Comparison of ENCODE assay signal across 23 cellular contexts in the genomic region with DNA sequence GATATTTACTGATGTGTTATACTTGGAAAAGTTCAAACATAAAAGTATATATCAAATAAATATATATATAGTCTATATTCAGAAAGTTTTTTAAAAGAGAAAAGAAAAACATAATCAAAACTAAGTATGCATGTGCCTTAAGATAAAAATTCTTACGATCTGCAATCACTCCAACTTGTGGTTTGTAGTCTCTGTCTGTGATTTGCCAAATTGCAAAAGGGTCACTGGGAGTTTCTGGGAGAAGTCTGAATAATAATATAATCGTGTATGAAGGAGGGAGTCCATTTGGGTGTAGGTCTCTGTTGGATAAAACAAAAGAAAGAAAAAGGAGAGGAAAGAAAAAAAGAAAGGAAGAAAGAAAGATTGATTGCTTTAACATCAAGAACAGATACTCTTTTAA.
DNase-seq lines count a peak whose midpoint lies in the region; ATAC-seq, FAIRE-seq and TF ChIP-seq lines count a peak whose summit lies in the region.
"Had no signal": no experiment of that assay in that cellular context is flagged by ENCODE, and none has a peak within 500 bp of the region (broad histone marks: within the 10 kb centered on the region; RNA-seq: fewer than 3 reads in every experiment).

No MANE protein-coding gene starts in this region.

- H2AFZ ChIP-seq in fibroblast of lung (ENCODE audit: low read length) = no peak overlapping the region
- H2AFZ ChIP-seq: GM23338 had no signal

- H3K4me1 ChIP-seq in fibroblast of lung (ENCODE audit: control insufficient read depth, extremely low read depth, insufficient read depth, low read length) = peaks cover 17% of the 10 kb centered on the region

- peaks cover 1% of the 10 kb centered on the region for H3K79me2 ChIP-seq in fibroblast of lung (ENCODE audit: control insufficient read depth, insufficient read depth, low read length)

- no peak overlapping the region for H3K4me3 Mint-ChIP-seq in mesothelial cell of epicardium
- H3K4me3 Mint-ChIP-seq: GM23338, IgD-negative memory B cell had no signal

- H3K4me1 Mint-ChIP-seq in mesothelial cell of epicardium = peaks cover 38% of the 10 kb centered on the region
- H3K4me1 Mint-ChIP-seq: GM23338 had no signal

- DNase-seq in amniotic epithelial cell (ENCODE audit: low read depth) (peak; percentile 58), fibroblast of lung (ENCODE audit: low read depth in 2 of 2) (peak; percentile 31 to 62), mesothelial cell of epicardium (ENCODE audit: low spot score in 2 of 2, unreplicated experiment in 2 of 2) (no peak), superior temporal gyrus (ENCODE audit: extremely low spot score) (no peak)
- DNase-seq: AML-193; NCI-H1105 treated with DMSO at 0.1 percent for 48 hours; NCI-H2029 treated with DMSO at 0.1 percent for 48 hours; NCI-H2171; NCI-H345; NCI-H524; NCI-H774; NK-92 treated with Interleukin-12 subunit alpha and Interleukin-12 subunit beta, amount 100 ng/mL, for 24 hours had no signal

- H3K9me3 Mint-ChIP-seq in mesothelial cell of epicardium = no peaks in the 10 kb centered on the region
- H3K9me3 Mint-ChIP-seq: GM23338, IgD-negative memory B cell had no signal

- no peaks in the 10 kb centered on the region for H4K20me1 ChIP-seq in fibroblast of lung (ENCODE audit: control insufficient read depth, extremely low read depth, insufficient read depth, low read length)

- peak overlapping the region; percentile 39 for H3K27ac Mint-ChIP-seq in mesothelial cell of epicardium
- H3K27ac Mint-ChIP-seq: GM23338, IgD-negative memory B cell had no signal

- peak; percentile 11 for FAIRE-seq in G401.6 (lab: Jason Lieb, UNC)
- FAIRE-seq: D721Med, HTR-8/SVneo had no signal

- H3K4me3 ChIP-seq in fibroblast of lung (replicated peaks in 1 of 4; ENCODE audit: control extremely low read depth in 1 of 4, insufficient read depth in 1 of 4, low read depth in 3 of 4, low read length in 4 of 4) = no peak overlapping the region
- H3K4me3 ChIP-seq: GM23338, HAP-1 had no signal

- TF ChIP-seq CTCF in fibroblast of lung (conservative IDR thresholded peaks at IDR 0.05 in 1 of 2, IDR thresholded peaks at IDR 0.05 in 1 of 2; ENCODE audit: low read depth in 1 of 2, low read length in 2 of 2) (no peak), mesothelial cell of epicardium (IDR thresholded peaks at IDR 0.05; ENCODE audit: unreplicated experiment) (no peak)

- H3K27me3 ChIP-seq in fibroblast of lung (ENCODE audit: control insufficient read depth, insufficient read depth, low read length) = no peaks in the 10 kb centered on the region

- no peaks in the 10 kb centered on the region for H3K27me3 Mint-ChIP-seq in mesothelial cell of epicardium (ENCODE audit: low read depth)
- H3K27me3 Mint-ChIP-seq: IgD-negative memory B cell had no signal

- peaks cover 12% of the 10 kb centered on the region for H3K36me3 ChIP-seq in fibroblast of lung (ENCODE audit: control insufficient read depth, insufficient read depth, low read length)
- H3K36me3 ChIP-seq: HAP-1 had no signal

- H3K9me3 ChIP-seq in fibroblast of lung (ENCODE audit: control insufficient read depth, insufficient read depth, low read depth, low read length) = no peaks in the 10 kb centered on the region
- H3K9me3 ChIP-seq: HAP-1 had no signal

- H3K27ac ChIP-seq in fibroblast of lung (ENCODE audit: insufficient read depth, low read length) = no peak overlapping the region
- H3K27ac ChIP-seq: C4-2B had no signal

- no peak overlapping the region for H3K4me2 ChIP-seq in fibroblast of lung (ENCODE audit: extremely low read depth, insufficient read depth, low read length)
- H3K4me2 ChIP-seq: GM23338 had no signal

- H3K36me3 Mint-ChIP-seq in mesothelial cell of epicardium = no peaks in the 10 kb centered on the region
- H3K36me3 Mint-ChIP-seq: IgD-negative memory B cell had no signal

- ATAC-seq in esophagus mucosa (no peak), HG03097 (IDR thresholded peaks at IDR 0.05; ENCODE audit: low FRiP score, unreplicated experiment) (no peak), HG02759 (IDR thresholded peaks at IDR 0.05; ENCODE audit: unreplicated experiment) (no peak)
- ATAC-seq: GM23338, Panc1 had no signal

- H3K9ac ChIP-seq in fibroblast of lung (ENCODE audit: insufficient read depth, low read length) = no peak overlapping the region

Comparison
In these comparisons a context has a peak if more than half of its experiments do, and no peak if none do; other contexts are left out.
1. DNase-seq: peak in amniotic epithelial cell (single experiment) and fibroblast of lung (2 of 2); none in mesothelial cell of epicardium (0 of 2) and superior temporal gyrus (single experiment).